In genomic region chr10:80277016-80277415, GRCh38 we compare ENCODE assay signal across 1 cellular context.
TF ChIP-seq lines count a peak whose summit lies in the region.

No MANE protein-coding gene starts in this region.

TF ChIP-seq in HepG2, 621 proteins besides CTCF, POLR2A, EP300 and RAD21 (continued from another document):
- no peak for TF ChIP-seq FUBP1 (CRISPR knock-in tag; IDR thresholded peaks at IDR 0.05; ENCODE audit: borderline replicate concordance)
